ENCODE assay signal across 8 cellular contexts in genomic region chr3:56042326-56042951, GRCh38.
DNase-seq lines count a peak whose midpoint lies in the region; ATAC-seq and TF ChIP-seq lines count a peak whose summit lies in the region.

No MANE protein-coding gene starts in this region.

- ATAC-seq in GM21619 (IDR thresholded peaks at IDR 0.05; ENCODE audit: unreplicated experiment) (no peak), GM18861 (IDR thresholded peaks at IDR 0.05; ENCODE audit: unreplicated experiment) (no peak)

- H3K4me3 ChIP-seq in fibroblast of the aortic adventitia (ENCODE audit: low read depth, low read length) = no peak overlapping the region

- peak; percentile 10 for DNase-seq in NCI-H345 (lab: John Stamatoyannopoulos, UW)
- DNase-seq in NCI-H345 treated with DMSO at 0.1 percent for 48 hours (lab: John Stamatoyannopoulos, UW; ENCODE audit: unreplicated experiment) = no peak
- peak; percentile 50 for DNase-seq in RKO (ENCODE audit: low spot score)
- DNase-seq in fibroblast of the aortic adventitia (ENCODE audit: low read depth) = peak; percentile 52
- DNase-seq in renal cortical epithelial cell (ENCODE audit: low read depth) = peak; percentile 59
- DNase-seq in NK-92 treated with Interleukin-12 subunit alpha and Interleukin-12 subunit beta, amount 100 ng/mL, for 24 hours (lab: John Stamatoyannopoulos, UW) = no peak

- peak; percentile 45 for TF ChIP-seq CTCF in fibroblast of the aortic adventitia (IDR thresholded peaks at IDR 0.05; ENCODE audit: insufficient read depth, low read length)

Comparison
In these comparisons a context has a peak if more than half of its experiments do, and no peak if none do; other contexts are left out.
1. DNase-seq: peak in NCI-H345 (single experiment), RKO (single experiment), fibroblast of the aortic adventitia (single experiment) and renal cortical epithelial cell (single experiment); none in NCI-H345 treated with DMSO at 0.1 percent for 48 hours (single experiment) and NK-92 treated with Interleukin-12 subunit alpha and Interleukin-12 subunit beta, amount 100 ng/mL, for 24 hours (single experiment).